8 cellular contexts compared by ENCODE assay signal in genomic region chr11:88338223-88338661, GRCh38. TPM values are rescaled to one million over a fixed set of nuclear protein-coding genes. Genes with fewer than 3 reads are reported as not detected.
DNase-seq lines count a peak whose midpoint lies in the region; ATAC-seq and TF ChIP-seq lines count a peak whose summit lies in the region.

No MANE protein-coding gene starts in this region.

- peak overlapping the region; percentile 86 for H3K4me3 Mint-ChIP-seq in activated CD8-positive, alpha-beta T cell treated with anti-CD3 and anti-CD28 coated beads for 36 hours

- peak overlapping the region; percentile 73 to 90 (median 82) for H3K9ac ChIP-seq in subcutaneous abdominal adipose tissue (ENCODE audit: low read length in 5 of 5)

- peak overlapping the region; percentile 97 for H3K27ac Mint-ChIP-seq in activated CD8-positive, alpha-beta T cell treated with anti-CD3 and anti-CD28 coated beads for 36 hours

- peaks cover 26% of the 10 kb centered on the region for H3K36me3 Mint-ChIP-seq in activated CD8-positive, alpha-beta T cell treated with anti-CD3 and anti-CD28 coated beads for 36 hours (ENCODE audit: low read depth)

- H3K36me3 ChIP-seq in esophagus (ENCODE audit: control insufficient read depth in 2 of 2, insufficient read depth in 2 of 2, low read length in 1 of 2): no peaks in the 10 kb centered on the region
- peaks cover 0 to under 1% of the 10 kb centered on the region in 2 donors for H3K36me3 ChIP-seq in muscle layer of duodenum (ENCODE audit: control insufficient read depth in 1 of 2, insufficient read depth in 2 of 2, low read length in 2 of 2)
- H3K36me3 ChIP-seq in subcutaneous abdominal adipose tissue (ENCODE audit: control insufficient read depth in 5 of 5, insufficient read depth in 5 of 5, low read length in 5 of 5): peaks cover 0 to 3% (median 0%) of the 10 kb centered on the region in 5 donors

- CTCF ChIA-PET in GM10248 (lab: Yijun Ruan, JAX): interaction anchor here (0.9 to 3.7 kb wide), 6 partner anchors 9 to 44 kb away, joined by 3 to 12 read pairs (median 3); no protein-coding TSS in a partner anchor
- CTCF ChIA-PET in activated CD8-positive, alpha-beta T cell treated with anti-CD3 and anti-CD28 coated beads for 36 hours (lab: Charles Lee): interaction anchor here (1.4 to 1.5 kb wide), 2 partner anchors 201 to 214 kb away, joined by 3 to 4 read pairs; no protein-coding TSS in a partner anchor

- peak; percentile 36 for ATAC-seq in HG02678 (IDR thresholded peaks at IDR 0.05; ENCODE audit: unreplicated experiment)
- peak; percentile 70 for ATAC-seq in activated CD8-positive, alpha-beta T cell treated with anti-CD3 and anti-CD28 coated beads for 36 hours

- H3K9me3 ChIP-seq in esophagus (ENCODE audit: control insufficient read depth in 2 of 2, insufficient read depth in 1 of 2, low read depth in 1 of 2, low read length in 1 of 2) (no peaks in the 10 kb centered on the region), muscle layer of duodenum (ENCODE audit: control insufficient read depth in 1 of 2, low read length in 2 of 2) (no peaks in the 10 kb centered on the region), subcutaneous abdominal adipose tissue (ENCODE audit: control insufficient read depth in 5 of 5, low read length in 5 of 5) (no peaks in the 10 kb centered on the region)

- H3K4me1 Mint-ChIP-seq in activated CD8-positive, alpha-beta T cell treated with anti-CD3 and anti-CD28 coated beads for 36 hours (ENCODE audit: low read depth): peaks cover 47% of the 10 kb centered on the region

- DNase-seq in GM10248 (ENCODE audit: extremely low spot score) (peak; percentile 45), NCI-H510A (lab: John Stamatoyannopoulos, UW) (peak; percentile 36), NCI-H446 (lab: John Stamatoyannopoulos, UW) (no peak)
- DNase-seq in activated CD8-positive, alpha-beta T cell treated with anti-CD3 and anti-CD28 coated beads for 36 hours: peak; percentile 78

- no peak for TF ChIP-seq CTCF in GM10248 (IDR thresholded peaks at IDR 0.05; ENCODE audit: control extremely low read depth, extremely low read depth, low read depth, missing control alignments)
- TF ChIP-seq CTCF in activated CD8-positive, alpha-beta T cell treated with anti-CD3 and anti-CD28 coated beads for 36 hours (IDR thresholded peaks at IDR 0.05): no peak

- H3K27ac ChIP-seq in esophagus (ENCODE audit: low read depth in 2 of 2, low read length in 1 of 2) (peak overlapping the region; percentile 2 to 53), muscle layer of duodenum (ENCODE audit: low read length) (peak overlapping the region; percentile 88), subcutaneous abdominal adipose tissue (ENCODE audit: low read depth, low read length) (peak overlapping the region; percentile 83)

- POLR2A ChIA-PET in GM10248 (lab: Yijun Ruan, JAX): interaction anchor here (0.6 to 1.0 kb wide), 3 partner anchors 10 to 19 kb away, joined by 3 to 9 read pairs (median 6); no protein-coding TSS in a partner anchor
- POLR2A ChIA-PET in activated CD8-positive, alpha-beta T cell treated with anti-CD3 and anti-CD28 coated beads for 36 hours (lab: Charles Lee): interaction anchor here (0.7 to 3.5 kb wide), 9 partner anchors 10 to 161 kb away, joined by 3 to 23 read pairs (median 3); no protein-coding TSS in a partner anchor

- H3K4me1 ChIP-seq in esophagus (ENCODE audit: control insufficient read depth in 2 of 2, insufficient read depth in 2 of 2, low read length in 1 of 2) (no peaks in the 10 kb centered on the region), muscle layer of duodenum (ENCODE audit: control insufficient read depth in 1 of 2, insufficient read depth in 2 of 2, low read length in 2 of 2) (peaks cover 0 to 9% of the 10 kb centered on the region in 2 donors), subcutaneous abdominal adipose tissue (ENCODE audit: control insufficient read depth in 5 of 5, insufficient read depth in 5 of 5, low read length in 5 of 5) (peaks cover 2 to 23% (median 16%) of the 10 kb centered on the region in 5 donors)

- peak overlapping the region; percentile 76 to 95 for H3K4me3 ChIP-seq in esophagus (ENCODE audit: low read depth in 1 of 2, low read length in 2 of 2)
- peak overlapping the region; percentile 79 to 91 for H3K4me3 ChIP-seq in muscle layer of duodenum (ENCODE audit: low read depth in 1 of 2, low read length in 2 of 2)
- H3K4me3 ChIP-seq in subcutaneous abdominal adipose tissue (ENCODE audit: low read depth in 1 of 5, low read length in 5 of 5): peak overlapping the region; percentile 87 to 95 (median 92)

- no peaks in the 10 kb centered on the region for H3K27me3 Mint-ChIP-seq in activated CD8-positive, alpha-beta T cell treated with anti-CD3 and anti-CD28 coated beads for 36 hours

- no peaks in the 10 kb centered on the region for H3K9me3 Mint-ChIP-seq in activated CD8-positive, alpha-beta T cell treated with anti-CD3 and anti-CD28 coated beads for 36 hours

- H3K27me3 ChIP-seq in esophagus (ENCODE audit: control insufficient read depth in 1 of 2, insufficient read depth in 2 of 2, low read length in 2 of 2): no peaks in the 10 kb centered on the region
- no peaks in the 10 kb centered on the region for H3K27me3 ChIP-seq in muscle layer of duodenum (ENCODE audit: low read depth, low read length)
- H3K27me3 ChIP-seq in subcutaneous abdominal adipose tissue (ENCODE audit: control insufficient read depth in 5 of 5, insufficient read depth in 4 of 5, low read length in 5 of 5): no peaks in the 10 kb centered on the region

- WGBS in esophagus, 2 donors: 2 to 4% methylated on average over 8 of the region's 8 CpGs

- intact Hi-C loops in activated CD8-positive, alpha-beta T cell treated with anti-CD3 and anti-CD28 coated beads for 36 hours (cut with micrococcal nuclease): loop anchor here (1.0 to 10.0 kb wide), 4 partner anchors 17 to 197 kb away; partner anchors contain the start of gene RAB38

RNA-seq across cellular contexts. Expression of gene CTSC, which starts 0.7 kb away (rescaled TPM):
- 10 to 100 TPM; 59.8 to 70.0 TPM for total RNA-seq in activated CD8-positive, alpha-beta T cell treated with anti-CD3 and anti-CD28 coated beads for 36 hours
- 10 to 100 TPM; 33.8 to 35.3 TPM for polyA plus RNA-seq in esophagus

Comparison
In these comparisons a context has a peak if more than half of its experiments do, and no peak if none do; other contexts are left out.
1. DNase-seq: peak in GM10248 (single experiment), NCI-H510A (single experiment) and activated CD8-positive, alpha-beta T cell treated with anti-CD3 and anti-CD28 coated beads for 36 hours (single experiment); none in NCI-H446 (0 of 2).
2. H3K27ac ChIP-seq: peak in every context shown above with its lines; median percentile 88 in muscle layer of duodenum; 83 in subcutaneous abdominal adipose tissue; 28 in esophagus.
3. Peak in every context shown above with its lines, with median percentiles within 50 percentile points of each other: H3K4me3 ChIP-seq.